In the genomic region with DNA sequence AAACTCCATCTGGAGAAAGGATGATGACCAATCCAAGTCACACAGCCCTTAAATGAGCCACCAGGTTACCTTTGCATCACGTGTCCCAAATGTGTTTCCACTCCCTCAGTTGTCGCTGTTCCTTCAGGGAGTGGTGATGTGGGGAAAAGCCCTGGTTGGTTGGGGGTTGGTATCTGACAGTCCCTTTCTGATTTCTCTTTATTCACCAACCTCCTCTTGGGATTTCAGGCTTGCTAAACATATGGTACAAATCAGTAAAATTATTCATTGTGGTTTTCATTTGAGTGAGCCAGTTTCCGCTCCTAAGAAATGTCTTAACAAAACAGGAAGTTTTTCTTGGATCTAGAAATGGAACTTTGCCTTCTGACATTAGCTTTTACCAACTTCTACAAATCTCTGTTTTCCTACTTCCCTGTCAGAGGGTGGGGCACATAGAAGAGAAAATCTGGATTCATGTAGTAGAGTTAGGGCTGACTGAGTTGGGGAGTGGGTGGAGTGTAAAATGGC, we compare ENCODE assay signal across 8 cellular contexts. TPM values are rescaled to one million over a fixed set of nuclear protein-coding genes. Genes with fewer than 3 reads are reported as not detected.
DNase-seq lines count a peak whose midpoint lies in the region; ATAC-seq, FAIRE-seq and TF ChIP-seq lines count a peak whose summit lies in the region.
"Had no signal": no experiment of that assay in that cellular context is flagged by ENCODE, and none has a peak within 500 bp of the region (broad histone marks: within the 10 kb centered on the region; RNA-seq: fewer than 3 reads in every experiment).

No MANE protein-coding gene starts in this region.

- no peaks in the 10 kb centered on the region for H3K27me3 ChIP-seq in bronchial epithelial cell (ENCODE audit: control insufficient read depth, insufficient read depth, low read length)
- H3K27me3 ChIP-seq in left lung, result no peaks in the 10 kb centered on the region
- H3K27me3 ChIP-seq in testis, result no peaks in the 10 kb centered on the region

- H3K4me1 ChIP-seq in left lung, result peaks cover 20 to 54% of the 10 kb centered on the region in 2 donors
- H3K4me1 ChIP-seq in testis, result peaks cover 39% of the 10 kb centered on the region

- H3K9me3 ChIP-seq in left lung (no peaks in the 10 kb centered on the region), testis (no peaks in the 10 kb centered on the region)

- FAIRE-seq in bronchial epithelial cell (lab: Jason Lieb, UNC), result no peak

- DNase-seq in HT1080 (ENCODE audit: low read depth) (peak; percentile 94), bronchial epithelial cell (ENCODE audit: low read depth) (peak; percentile 80), left lung (no peak), testis (no peak), activated gamma-delta T cell (lab: John Stamatoyannopoulos, UW) (no peak), NCI-H1092 treated with DMSO at 0.1 percent for 48 hours (lab: John Stamatoyannopoulos, UW) (no peak)
- DNase-seq: NK-92 treated with Interleukin-12 subunit alpha and Interleukin-12 subunit beta, amount 100 ng/mL, for 24 hours had no signal

- H3K36me3 ChIP-seq in bronchial epithelial cell (ENCODE audit: control insufficient read depth, insufficient read depth, low read length), result no peaks in the 10 kb centered on the region
- no peaks in the 10 kb centered on the region for H3K36me3 ChIP-seq in left lung
- H3K36me3 ChIP-seq in testis (ENCODE audit: low read depth, missing control alignments), result no peaks in the 10 kb centered on the region

- intact Hi-C loops in left lung (cut with DNase I), result no loop called here
- intact Hi-C loops in testis (cut with DNase I; ENCODE audit: low total_unique reads), result no loop called here

- TF ChIP-seq CTCF in bronchial epithelial cell (IDR thresholded peaks at IDR 0.05; ENCODE audit: insufficient read depth, low read length, severe bottlenecking) (no peak), left lung (IDR thresholded peaks at IDR 0.05) (no peak), testis (IDR thresholded peaks at IDR 0.05) (no peak)

- peak overlapping the region; percentile 45 to 77 for H3K27ac ChIP-seq in left lung
- H3K27ac ChIP-seq in testis, result peak overlapping the region; percentile 6 to 51

- no peak for TF ChIP-seq POLR2A in testis (IDR thresholded peaks at IDR 0.05)

- H3K4me3 ChIP-seq in bronchial epithelial cell (ENCODE audit: low read depth, low read length) (no peak overlapping the region), left lung (no peak overlapping the region), testis (no peak overlapping the region)

- 56 to 74% methylated on average over 3 of the region's 3 CpGs for WGBS in testis, 2 donors

- ATAC-seq in left lung (no peak), GM21786 (IDR thresholded peaks at IDR 0.05; ENCODE audit: unreplicated experiment) (no peak)

RNA-seq across cellular contexts. Expression of gene KMT2E, which starts 40.0 kb away (rescaled TPM):
- 16.6 and 23.3 TPM in 2 replicates for total RNA-seq in HT1080 (2014; rRNA removed; shearing (Covaris generic))
- 9.3 and 12.6 TPM in 2 replicates for polyA plus RNA-seq in HT1080 (2015; cell fraction: cytosol; rRNA removed)
- polyA plus RNA-seq in HT1080 (2015; cell fraction: nucleus; rRNA removed), result 23.5 and 24.2 TPM in 2 replicates
- 73.9 and 79.8 TPM in 2 replicates for total RNA-seq in bronchial epithelial cell
- total RNA-seq in left lung, result 10 to 100 TPM; 74.5 to 96.2 TPM
- total RNA-seq in testis, result 100 to 1,000 TPM in 1 of 2 donors, 10 to 100 TPM in 1; 96.6 to 133 TPM
- 21.1 TPM for polyA plus RNA-seq in testis (ENCODE audit: insufficient read depth, low read depth, low replicate concordance)

Comparison
In these comparisons a context has a peak if more than half of its experiments do, and no peak if none do; other contexts are left out.
1. DNase-seq: peak in HT1080 (single experiment) and bronchial epithelial cell (single experiment); none in left lung (0 of 2), testis (single experiment), activated gamma-delta T cell (single experiment) and NCI-H1092 treated with DMSO at 0.1 percent for 48 hours (single experiment).